In genomic region chr7:67408109-67408508, GRCh38 we compare ENCODE assay signal across 30 cellular contexts.
"Had no signal": no experiment of that assay in that cellular context is flagged by ENCODE, and none has a peak within 500 bp of the region (broad histone marks: within the 10 kb centered on the region; RNA-seq: fewer than 3 reads in every experiment).

No MANE protein-coding gene starts in this region.

- H3K27me3 Mint-ChIP-seq: activated CD4-positive, alpha-beta memory T cell treated with anti-CD3 and anti-CD28 coated beads for 36 hours; activated CD4-positive, alpha-beta T cell treated with anti-CD3 and anti-CD28 coated beads, Interleukin-2, amount 10 ng/mL, durations not matched to agents 24 days and 14 days; activated naive CD4-positive, alpha-beta T cell treated with anti-CD3 and anti-CD28 coated beads, Interleukin-2, amount 50 U/mL, for 24 hours; activated naive CD8-positive, alpha-beta T cell treated with anti-CD3 and anti-CD28 coated beads, Interleukin-2, amount 10 ng/mL, durations not matched to agents 7 days and 5 days; brain; dendritic cell treated with granulocyte-macrophage colony-stimulating factor and Interleukin-4, amounts not matched to agents 40 ng/mL and 50 ng/mL, for 4 days had no signal

- H3K27me3 ChIP-seq: ascending aorta, breast epithelium, cardiac muscle cell, dorsolateral prefrontal cortex, gastrocnemius medialis had no signal

- H3K36me3 Mint-ChIP-seq: activated CD4-positive, alpha-beta memory T cell treated with anti-CD3 and anti-CD28 coated beads for 36 hours; activated CD8-positive, alpha-beta memory T cell treated with anti-CD3 and anti-CD28 coated beads, Interleukin-2, amount 10 ng/mL, durations not matched to agents 7 days and 5 days; activated naive CD8-positive, alpha-beta T cell treated with anti-CD3 and anti-CD28 coated beads, Interleukin-2, amount 10 ng/mL, durations not matched to agents 7 days and 5 days; brain had no signal

- H3K9me3 ChIP-seq: ascending aorta, breast epithelium, gastrocnemius medialis had no signal

- H3K27ac ChIP-seq: ascending aorta, cardiac muscle cell, coronary artery, dorsolateral prefrontal cortex, gastrocnemius medialis had no signal

- DNase-seq: activated CD4-positive, alpha-beta memory T cell treated with anti-CD3 and anti-CD28 coated beads for 36 hours; activated CD4-positive, alpha-beta T cell treated with anti-CD3 and anti-CD28 coated beads for 36 hours; activated CD4-positive, alpha-beta T cell treated with anti-CD3 and anti-CD28 coated beads, Interleukin-2, amount 10 ng/mL, durations not matched to agents 24 days and 14 days; activated CD4-positive, CD25-positive, alpha-beta regulatory T cell; activated CD4-positive, CD25-positive, alpha-beta regulatory T cell treated with anti-CD3 and anti-CD28 coated beads, Interleukin-2, amount 50 U/mL, for 72 hours; activated CD8-positive, alpha-beta memory T cell treated with anti-CD3 and anti-CD28 coated beads, Interleukin-2, amount 10 ng/mL, durations not matched to agents 7 days and 5 days; activated CD8-positive, alpha-beta memory T cell treated with anti-CD3 and anti-CD28 coated beads, Interleukin-2, amount 50 U/mL, for 4 hours; activated CD8-positive, alpha-beta T cell treated with anti-CD3 and anti-CD28 coated beads, Interleukin-2, amount 10 ng/mL, durations not matched to agents 7 days and 5 days; activated effector memory CD4-positive, alpha-beta T cell treated with anti-CD3 and anti-CD28 coated beads, Interleukin-2, amount 50 U/mL, for 16 hours; activated naive CD4-positive, alpha-beta T cell treated with anti-CD3 and anti-CD28 coated beads for 36 hours; activated naive CD8-positive, alpha-beta T cell treated with anti-CD3 and anti-CD28 coated beads, Interleukin-2, amount 10 ng/mL, durations not matched to agents 7 days and 5 days; activated T-cell treated with anti-CD3 and anti-CD28 coated beads, Interleukin-2, amount 50 U/mL, for 1 hour; activated T-cell treated with anti-CD3 and anti-CD28 coated beads, Interleukin-2, amount 50 U/mL, for 48 hours; central memory CD4-positive, alpha-beta T cell; cerebellar nuclear complex; dorsolateral prefrontal cortex; effector memory CD4-positive, alpha-beta T cell; endodermal cell; foreskin fibroblast; gastrocnemius medialis; T-helper 2 cell had no signal

- H3K9me3 Mint-ChIP-seq: activated CD4-positive, alpha-beta memory T cell treated with anti-CD3 and anti-CD28 coated beads for 36 hours; activated naive CD4-positive, alpha-beta T cell treated with anti-CD3 and anti-CD28 coated beads, Interleukin-2, amount 50 U/mL, for 24 hours; activated naive CD8-positive, alpha-beta T cell treated with anti-CD3 and anti-CD28 coated beads, Interleukin-2, amount 10 ng/mL, durations not matched to agents 7 days and 5 days; activated T-helper 1 cell treated with anti-CD3 and anti-CD28 coated beads, Interleukin-12 subunit alpha, Interleukin-12 subunit beta, Interleukin-2, Interleukin-4 antibody, amounts not matched to agents 30 ng/mL and 10 ng/mL and 1 ng/mL, durations not matched to agents 14 hours and 24 hours and 36 hours had no signal

- H3K4me3 Mint-ChIP-seq: activated CD4-positive, alpha-beta memory T cell treated with anti-CD3 and anti-CD28 coated beads for 36 hours; activated CD4-positive, alpha-beta T cell treated with anti-CD3 and anti-CD28 coated beads for 36 hours; activated CD4-positive, alpha-beta T cell treated with anti-CD3 and anti-CD28 coated beads, Interleukin-2, amount 10 ng/mL, durations not matched to agents 24 days and 14 days; activated CD8-positive, alpha-beta memory T cell treated with anti-CD3 and anti-CD28 coated beads, Interleukin-2, amount 10 ng/mL, durations not matched to agents 7 days and 5 days; activated CD8-positive, alpha-beta T cell treated with anti-CD3 and anti-CD28 coated beads, Interleukin-2, amount 10 ng/mL, durations not matched to agents 7 days and 5 days; activated naive CD4-positive, alpha-beta T cell treated with anti-CD3 and anti-CD28 coated beads for 36 hours; activated naive CD4-positive, alpha-beta T cell treated with anti-CD3 and anti-CD28 coated beads, Interleukin-2, amount 50 U/mL, for 24 hours; activated naive CD8-positive, alpha-beta T cell treated with anti-CD3 and anti-CD28 coated beads, Interleukin-2, amount 10 ng/mL, durations not matched to agents 7 days and 5 days; activated T-helper 1 cell treated with anti-CD3 and anti-CD28 coated beads, Interleukin-12 subunit alpha, Interleukin-12 subunit beta, Interleukin-2, Interleukin-4 antibody, amounts not matched to agents 30 ng/mL and 10 ng/mL and 1 ng/mL, durations not matched to agents 14 hours and 24 hours and 36 hours; brain; dendritic cell treated with granulocyte-macrophage colony-stimulating factor and Interleukin-4, amounts not matched to agents 40 ng/mL and 50 ng/mL, for 4 days; endodermal cell had no signal

- H3K4me3 ChIP-seq: ascending aorta, breast epithelium, cardiac muscle cell, coronary artery, dorsolateral prefrontal cortex, gastrocnemius medialis had no signal

- H3K27ac Mint-ChIP-seq: activated CD4-positive, alpha-beta memory T cell treated with anti-CD3 and anti-CD28 coated beads for 36 hours; activated CD4-positive, alpha-beta T cell treated with anti-CD3 and anti-CD28 coated beads for 36 hours; activated CD4-positive, alpha-beta T cell treated with anti-CD3 and anti-CD28 coated beads, Interleukin-2, amount 10 ng/mL, durations not matched to agents 24 days and 14 days; activated CD8-positive, alpha-beta memory T cell treated with anti-CD3 and anti-CD28 coated beads, Interleukin-2, amount 10 ng/mL, durations not matched to agents 7 days and 5 days; activated CD8-positive, alpha-beta T cell treated with anti-CD3 and anti-CD28 coated beads, Interleukin-2, amount 10 ng/mL, durations not matched to agents 7 days and 5 days; activated naive CD4-positive, alpha-beta T cell treated with anti-CD3 and anti-CD28 coated beads for 36 hours; activated naive CD4-positive, alpha-beta T cell treated with anti-CD3 and anti-CD28 coated beads, Interleukin-2, amount 50 U/mL, for 24 hours; activated naive CD8-positive, alpha-beta T cell treated with anti-CD3 and anti-CD28 coated beads, Interleukin-2, amount 10 ng/mL, durations not matched to agents 7 days and 5 days; activated T-helper 1 cell treated with anti-CD3 and anti-CD28 coated beads, Interleukin-12 subunit alpha, Interleukin-12 subunit beta, Interleukin-2, Interleukin-4 antibody, amounts not matched to agents 30 ng/mL and 10 ng/mL and 1 ng/mL, durations not matched to agents 14 hours and 24 hours and 36 hours; activated T-helper 2 cell treated with anti-CD3 and anti-CD28 coated beads, Interferon-gamma antibody, Interleukin-2, Interleukin-4, amounts not matched to agents 10 μg/mL and 5 μg/mL and 100 μg/mL, durations not matched to agents 14 hours and 24 hours and 36 hours; dendritic cell treated with granulocyte-macrophage colony-stimulating factor and Interleukin-4, amounts not matched to agents 40 ng/mL and 50 ng/mL, for 4 days; endodermal cell had no signal

- H3K4me1 Mint-ChIP-seq: activated CD4-positive, alpha-beta T cell treated with anti-CD3 and anti-CD28 coated beads for 36 hours; activated CD4-positive, alpha-beta T cell treated with anti-CD3 and anti-CD28 coated beads, Interleukin-2, amount 10 ng/mL, durations not matched to agents 24 days and 14 days; activated CD8-positive, alpha-beta memory T cell treated with anti-CD3 and anti-CD28 coated beads, Interleukin-2, amount 10 ng/mL, durations not matched to agents 7 days and 5 days; activated naive CD4-positive, alpha-beta T cell treated with anti-CD3 and anti-CD28 coated beads, Interleukin-2, amount 50 U/mL, for 24 hours; activated naive CD8-positive, alpha-beta T cell treated with anti-CD3 and anti-CD28 coated beads, Interleukin-2, amount 10 ng/mL, durations not matched to agents 7 days and 5 days had no signal

- H3K4me1 ChIP-seq: ascending aorta, breast epithelium, gastrocnemius medialis had no signal

- H3K36me3 ChIP-seq: ascending aorta, breast epithelium, cardiac muscle cell, gastrocnemius medialis had no signal
